10 cellular contexts compared by ENCODE assay signal in the genomic region with DNA sequence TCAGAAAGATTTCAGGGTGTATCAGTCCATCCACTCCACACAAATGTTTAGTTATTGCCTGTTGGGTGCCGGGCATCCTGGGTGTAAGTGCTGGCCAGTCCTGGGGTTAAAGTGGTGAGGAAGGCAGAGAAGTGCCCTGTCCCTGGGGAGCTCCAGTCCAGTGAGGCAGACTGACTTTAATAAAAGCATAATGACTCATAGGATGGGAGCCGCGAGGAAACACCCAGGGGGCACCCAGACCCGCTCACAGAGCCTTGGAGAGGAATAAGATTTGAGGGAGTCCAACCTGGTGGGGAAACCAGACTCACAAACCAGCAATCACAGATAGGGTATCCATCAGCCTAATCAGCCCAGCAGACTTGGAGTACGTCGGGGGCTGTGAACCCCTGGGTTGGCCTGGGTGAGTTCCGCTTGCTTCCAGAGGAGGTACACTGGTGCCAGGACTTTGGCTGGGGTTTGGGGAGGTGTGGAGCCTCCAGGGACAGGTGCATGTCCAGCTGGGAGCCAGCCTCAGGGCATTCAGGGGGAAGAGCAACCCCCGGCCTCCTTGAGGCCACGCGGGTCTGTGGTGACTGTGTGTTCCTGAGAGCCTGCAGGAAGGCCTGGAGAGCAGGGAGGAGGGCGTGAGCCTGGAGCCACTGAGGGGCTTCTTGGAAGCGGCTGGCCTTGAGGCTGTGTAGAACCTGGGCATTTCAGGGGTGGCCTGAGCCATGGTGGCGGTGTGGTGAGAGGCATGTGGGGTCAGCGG. TPM values are rescaled to one million over a fixed set of nuclear protein-coding genes. Genes with fewer than 3 reads are reported as not detected.
DNase-seq lines count a peak whose midpoint lies in the region; ATAC-seq and TF ChIP-seq lines count a peak whose summit lies in the region.
"Had no signal": no experiment of that assay in that cellular context is flagged by ENCODE, and none has a peak within 500 bp of the region (broad histone marks: within the 10 kb centered on the region; RNA-seq: fewer than 3 reads in every experiment).

No MANE protein-coding gene starts in this region.

- H3K27ac ChIP-seq in SJSA1 (peak overlapping the region; percentile 98), skeletal muscle tissue (ENCODE audit: low read depth, low read length) (peak overlapping the region; percentile 74)

- H3K4me1 ChIP-seq in SJSA1 (replicated peaks) (peaks cover 48% of the 10 kb centered on the region), skeletal muscle tissue (ENCODE audit: control insufficient read depth in 3 of 3, insufficient read depth in 3 of 3, low read length in 3 of 3) (peaks cover 26 to 63% (median 62%) of the 10 kb centered on the region in 3 donors)

- H3K4me3 ChIP-seq in SJSA1: no peak overlapping the region
- peak overlapping the region; percentile 40 for H3K4me3 ChIP-seq in fibroblast of the aortic adventitia (ENCODE audit: low read depth, low read length)
- peak overlapping the region in 1 of 3 donors; percentile 6 for H3K4me3 ChIP-seq in skeletal muscle tissue (ENCODE audit: low read length in 3 of 3)

- TF ChIP-seq CTCF in fibroblast of the aortic adventitia (IDR thresholded peaks at IDR 0.05; ENCODE audit: insufficient read depth, low read length): no peak

- H3K36me3 ChIP-seq in SJSA1 (no peaks in the 10 kb centered on the region), skeletal muscle tissue (ENCODE audit: control insufficient read depth in 3 of 3, insufficient read depth in 3 of 3, low read length in 3 of 3) (no peaks in the 10 kb centered on the region)

- no peaks in the 10 kb centered on the region for H3K27me3 ChIP-seq in SJSA1 (replicated peaks)
- peaks cover 15 to 19% (median 17%) of the 10 kb centered on the region in 3 donors for H3K27me3 ChIP-seq in skeletal muscle tissue (ENCODE audit: control insufficient read depth in 3 of 3, insufficient read depth in 3 of 3, low read length in 3 of 3)

- peak overlapping the region in 1 of 3 donors; percentile 32 for H3K9ac ChIP-seq in skeletal muscle tissue (ENCODE audit: low read depth in 1 of 3, low read length in 3 of 3)

- H3K9me3 ChIP-seq in SJSA1 (replicated peaks) (no peaks in the 10 kb centered on the region), skeletal muscle tissue (ENCODE audit: control insufficient read depth in 3 of 3, low read length in 3 of 3) (no peaks in the 10 kb centered on the region)

- DNase-seq in GM04504 (ENCODE audit: low read depth) (peak; percentile 42), SJSA1 (ENCODE audit: low read depth in 1 of 2, low spot score in 2 of 2) (peak; percentile 85 to 86), fibroblast of the aortic adventitia (ENCODE audit: low read depth) (peak; percentile 71), NCI-H345 (lab: John Stamatoyannopoulos, UW) (no peak), NCI-H748 (lab: John Stamatoyannopoulos, UW; ENCODE audit: unreplicated experiment) (no peak)
- no peak for DNase-seq in activated naive CD4-positive, alpha-beta T cell treated with Interleukin-2 at 50 U/mL for 16 hours
- DNase-seq: Karpas-422 had no signal

- ATAC-seq in GM21723 (IDR thresholded peaks at IDR 0.05; ENCODE audit: unreplicated experiment): no peak

RNA-seq across cellular contexts. Expression of gene PEAR1, which starts 3.7 kb away (rescaled TPM):
- 0.53 and 1.0 TPM in 2 replicates for total RNA-seq in SJSA1 (2014; rRNA removed; shearing (Covaris generic))
- total RNA-seq in fibroblast of the aortic adventitia (ENCODE audit: low replicate concordance) (4.8 and 10.8 TPM in 2 replicates), skeletal muscle tissue (4.7 TPM)

RNA-seq across cellular contexts. Expression of gene LRRC71, which starts 23.2 kb away (rescaled TPM):
- not detected in 2 replicates for total RNA-seq in SJSA1 (2014; rRNA removed; shearing (Covaris generic))
- total RNA-seq in fibroblast of the aortic adventitia (ENCODE audit: low replicate concordance): 0.09 TPM in 1 of 2 replicates, not detected in the other
- not detected for total RNA-seq in skeletal muscle tissue

RNA-seq across cellular contexts. Expression of gene NTRK1, which starts 36.6 kb away (rescaled TPM):
- not detected in 2 replicates for total RNA-seq in SJSA1 (2014; rRNA removed; shearing (Covaris generic))
- 0.09 TPM in 1 of 2 replicates, not detected in the other for total RNA-seq in fibroblast of the aortic adventitia (ENCODE audit: low replicate concordance)
- total RNA-seq in skeletal muscle tissue: 0.52 TPM
- total RNA-seq: lung microvascular endothelial cell had no signal

RNA-seq across cellular contexts. Expression of gene INSRR, which starts 38.3 kb away (rescaled TPM):
- total RNA-seq in SJSA1 (2014; rRNA removed; shearing (Covaris generic)): not detected in 2 replicates
- total RNA-seq in fibroblast of the aortic adventitia (ENCODE audit: low replicate concordance) (0.08 TPM in 1 of 2 replicates, not detected in the other), skeletal muscle tissue (0.52 TPM)
- total RNA-seq: lung microvascular endothelial cell had no signal

Comparison
In these comparisons a context has a peak if more than half of its experiments do, and no peak if none do; other contexts are left out.
1. DNase-seq: peak in GM04504 (single experiment), SJSA1 (2 of 2) and fibroblast of the aortic adventitia (single experiment); none in activated naive CD4-positive, alpha-beta T cell treated with Interleukin-2 at 50 U/mL for 16 hours (single experiment), NCI-H345 (single experiment) and NCI-H748 (single experiment).